Comparison of ENCODE assay signal across 1 cellular context in the genomic region with DNA sequence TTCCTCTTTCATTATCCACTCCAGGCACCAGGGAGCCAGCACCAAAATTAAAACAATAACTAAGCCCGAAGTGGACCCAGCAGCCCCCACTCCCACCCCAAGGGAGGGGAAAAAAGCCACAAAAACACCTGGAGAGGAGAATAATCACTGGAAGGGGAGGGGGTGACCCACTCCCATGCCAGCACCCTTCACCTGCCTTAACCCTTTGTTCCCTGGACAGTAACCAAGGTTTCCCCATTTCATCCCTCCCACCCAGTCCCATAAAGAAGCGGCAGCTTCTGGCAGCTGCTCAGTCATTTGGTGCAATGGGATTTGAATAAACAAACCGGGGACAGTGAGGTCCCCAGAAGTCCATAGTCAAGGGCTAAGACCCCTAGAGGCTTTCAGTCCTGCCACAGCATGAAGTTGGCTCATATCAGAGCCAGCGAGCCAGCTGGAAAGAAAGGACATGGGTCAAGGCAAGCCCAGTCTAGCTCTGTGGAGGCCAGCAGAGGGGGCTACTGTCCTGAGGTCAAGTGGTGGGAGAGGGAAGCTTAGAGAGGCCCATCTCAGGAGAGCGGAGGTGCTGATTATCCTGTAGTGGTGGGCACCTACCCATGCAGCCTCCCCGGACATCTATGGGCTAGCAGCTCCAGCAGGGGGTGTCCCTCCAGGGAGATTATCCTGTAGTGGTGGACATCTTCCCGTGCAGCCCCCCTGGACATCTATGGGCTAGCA.
TF ChIP-seq lines count a peak whose summit lies in the region.

No MANE protein-coding gene starts in this region.

TF ChIP-seq in GM23338, 12 proteins besides CTCF, POLR2A, EP300 and RAD21 (continued from another document):
- TF ChIP-seq, protein P1, sequence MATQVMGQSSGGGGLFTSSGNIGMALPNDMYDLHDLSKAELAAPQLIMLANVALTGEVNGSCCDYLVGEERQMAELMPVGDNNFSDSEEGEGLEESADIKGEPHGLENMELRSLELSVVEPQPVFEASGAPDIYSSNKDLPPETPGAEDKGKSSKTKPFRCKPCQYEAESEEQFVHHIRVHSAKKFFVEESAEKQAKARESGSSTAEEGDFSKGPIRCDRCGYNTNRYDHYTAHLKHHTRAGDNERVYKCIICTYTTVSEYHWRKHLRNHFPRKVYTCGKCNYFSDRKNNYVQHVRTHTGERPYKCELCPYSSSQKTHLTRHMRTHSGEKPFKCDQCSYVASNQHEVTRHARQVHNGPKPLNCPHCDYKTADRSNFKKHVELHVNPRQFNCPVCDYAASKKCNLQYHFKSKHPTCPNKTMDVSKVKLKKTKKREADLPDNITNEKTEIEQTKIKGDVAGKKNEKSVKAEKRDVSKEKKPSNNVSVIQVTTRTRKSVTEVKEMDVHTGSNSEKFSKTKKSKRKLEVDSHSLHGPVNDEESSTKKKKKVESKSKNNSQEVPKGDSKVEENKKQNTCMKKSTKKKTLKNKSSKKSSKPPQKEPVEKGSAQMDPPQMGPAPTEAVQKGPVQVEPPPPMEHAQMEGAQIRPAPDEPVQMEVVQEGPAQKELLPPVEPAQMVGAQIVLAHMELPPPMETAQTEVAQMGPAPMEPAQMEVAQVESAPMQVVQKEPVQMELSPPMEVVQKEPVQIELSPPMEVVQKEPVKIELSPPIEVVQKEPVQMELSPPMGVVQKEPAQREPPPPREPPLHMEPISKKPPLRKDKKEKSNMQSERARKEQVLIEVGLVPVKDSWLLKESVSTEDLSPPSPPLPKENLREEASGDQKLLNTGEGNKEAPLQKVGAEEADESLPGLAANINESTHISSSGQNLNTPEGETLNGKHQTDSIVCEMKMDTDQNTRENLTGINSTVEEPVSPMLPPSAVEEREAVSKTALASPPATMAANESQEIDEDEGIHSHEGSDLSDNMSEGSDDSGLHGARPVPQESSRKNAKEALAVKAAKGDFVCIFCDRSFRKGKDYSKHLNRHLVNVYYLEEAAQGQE (IDR thresholded peaks at IDR 0.05; ENCODE audit: unreplicated experiment), result no peak
- TF ChIP-seq CREB1 (CRISPR knock-in tag; IDR thresholded peaks at IDR 0.05; ENCODE audit: low read depth), result no peak
- TF ChIP-seq POLR2AphosphoS5 (IDR thresholded peaks at IDR 0.05; ENCODE audit: low read depth), result no peak
